Comparison of ENCODE assay signal across 1 cellular context in genomic region chrX:151753313-151754041, GRCh38.
TF ChIP-seq lines count a peak whose summit lies in the region.

No MANE protein-coding gene starts in this region.

TF ChIP-seq in endothelial cell of umbilical vein, 7 proteins besides CTCF, POLR2A, EP300 and RAD21 (continued from another document):
- TF ChIP-seq MAX (IDR thresholded peaks at IDR 0.05; ENCODE audit: insufficient read depth, insufficient read length) = no peak
TF ChIP-seq in endothelial cell of umbilical vein: peak in this region for 0.
